In the genomic region with DNA sequence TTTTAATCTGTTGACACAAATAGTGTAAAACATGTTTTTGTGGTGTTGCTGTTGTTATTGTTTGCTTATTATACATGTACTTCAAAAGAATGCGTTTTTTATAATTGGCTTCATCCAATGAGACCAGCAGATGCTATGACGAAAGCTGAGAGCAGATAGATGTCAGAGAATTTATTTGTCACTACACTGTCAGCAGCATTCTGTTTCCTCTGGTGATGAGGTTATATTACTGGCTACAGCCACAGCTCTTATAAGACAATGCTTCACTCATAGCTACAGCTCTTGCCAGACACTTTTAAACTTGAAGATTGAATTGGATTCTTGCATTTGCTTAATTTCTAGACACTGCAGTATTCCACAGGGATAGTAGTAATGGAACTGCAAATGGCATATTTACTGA, we compare ENCODE assay signal across 19 cellular contexts.
"Had no signal": no experiment of that assay in that cellular context is flagged by ENCODE, and none has a peak within 500 bp of the region (broad histone marks: within the 10 kb centered on the region; RNA-seq: fewer than 3 reads in every experiment).

No MANE protein-coding gene starts in this region.

- H3K4me2 ChIP-seq: neural progenitor cell, smooth muscle cell had no signal

- H3K36me3 ChIP-seq: neutrophil, ovary, pancreas, prostate gland, right atrium auricular region, right lobe of liver, sigmoid colon, spleen had no signal

- H3K4me3 ChIP-seq: neural progenitor cell, ovary, pancreas, prostate gland, psoas muscle, right atrium auricular region, right lobe of liver, sigmoid colon, skin epidermis, smooth muscle cell, spleen had no signal

- H3K79me2 ChIP-seq: parathyroid adenoma had no signal

- H2AFZ ChIP-seq: neural progenitor cell, parathyroid adenoma had no signal

- H3K9ac ChIP-seq: neural progenitor cell, parathyroid adenoma had no signal

- ATAC-seq: naive thymus-derived CD4-positive, alpha-beta T cell; naive thymus-derived CD8-positive, alpha-beta T cell; natural killer cell; natural killer cell treated with Interleukin-12 subunit alpha and Interleukin-12 subunit beta and Interleukin-15 and Interleukin-18, amount 100 ng/mL, for 72 hours; pancreas; psoas muscle; right cardiac atrium; right lobe of liver; sciatic nerve had no signal

- H3K27ac ChIP-seq: neural progenitor cell, neutrophil, ovary, pancreas, parathyroid adenoma, prostate gland, psoas muscle, right atrium auricular region, right lobe of liver, sigmoid colon, skin epidermis, spleen had no signal

- H3K27me3 ChIP-seq: neural progenitor cell, neutrophil, ovary, pancreas, right atrium auricular region, right lobe of liver, sigmoid colon, spleen had no signal

- H3K9me3 ChIP-seq: neutrophil, ovary, pancreas, prostate gland, right lobe of liver, sigmoid colon had no signal
